18 cellular contexts compared by ENCODE assay signal in the genomic region with DNA sequence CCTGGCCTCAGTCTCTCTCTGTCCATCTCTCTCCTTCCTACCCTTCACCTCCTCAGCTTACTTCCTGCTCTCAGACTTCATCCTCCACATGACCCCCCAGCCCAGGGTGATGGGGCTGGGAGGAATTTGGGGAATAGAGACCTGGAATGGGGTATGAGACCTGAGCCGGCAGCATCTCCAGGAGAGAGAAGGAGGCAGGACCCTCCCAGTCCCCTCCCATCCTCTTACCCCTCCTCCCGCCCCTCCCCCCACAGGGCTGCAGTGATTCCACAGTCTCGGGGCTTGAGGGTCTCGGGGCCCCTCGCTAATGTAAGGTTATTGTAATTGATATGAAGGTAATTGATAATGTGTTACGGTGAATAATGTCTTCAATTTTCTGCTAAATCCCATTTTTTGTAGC.
DNase-seq lines count a peak whose midpoint lies in the region; FAIRE-seq and TF ChIP-seq lines count a peak whose summit lies in the region.
"Had no signal": no experiment of that assay in that cellular context is flagged by ENCODE, and none has a peak within 500 bp of the region (broad histone marks: within the 10 kb centered on the region; RNA-seq: fewer than 3 reads in every experiment).

No MANE protein-coding gene starts in this region.

- H2BK120ac ChIP-seq in H9 (ENCODE audit: low read depth, low read length, poor library complexity, severe bottlenecking) = no peak overlapping the region
- no peak overlapping the region for H2BK120ac ChIP-seq in H1 (replicated peaks; ENCODE audit: low read depth, low read length)

- H3K9ac ChIP-seq in H9 (ENCODE audit: extremely low read depth, insufficient read length, low read length) (no peak overlapping the region), H1 (replicated peaks in 1 of 4; ENCODE audit: extremely low read depth in 1 of 4, low read depth in 3 of 4, low read length in 3 of 4) (no peak overlapping the region)
- H3K9ac ChIP-seq: GM23248 had no signal

- DNase-seq in H9 (peak; percentile 52), H1 (ENCODE audit: low read depth in 1 of 2, low spot score in 2 of 2) (no peak), iPS-NIHi7 (ENCODE audit: extremely low spot score) (peak; percentile 70), RWPE1 (ENCODE audit: low spot score) (no peak), anterior cingulate cortex (lab: John Stamatoyannopoulos, UW) (no peak)
- no peak for DNase-seq in stimulated activated CD4-positive, alpha-beta T cell treated with anti-CD3 and anti-CD28 coated beads, Interleukin-12 subunit alpha, Interleukin-12 subunit beta, amount 100 ng/mL, for 4 hours
- DNase-seq in activated CD4-positive, alpha-beta T cell treated with anti-CD3 and anti-CD28 coated beads for 1 hour = no peak
- DNase-seq: C1 segment of cervical spinal cord; Calu3; CD4-positive, alpha-beta T cell; DMS 273 treated with DMSO at 0.1 percent for 48 hours; GM23248; HCEC 1CT; IMR-90 had no signal

- TF ChIP-seq POLR2A in H1 (IDR thresholded peaks at IDR 0.05; ENCODE audit: control extremely low read depth in 1 of 2, low read depth in 2 of 2, low read length in 2 of 2) = no peak

- H2AK5ac ChIP-seq in H9 (ENCODE audit: insufficient read length, low read length) (no peak overlapping the region), H1 (ENCODE audit: low read depth, low read length) (no peak overlapping the region)

- no peak overlapping the region for H3K14ac ChIP-seq in H9 (ENCODE audit: insufficient read depth, low read length)
- H3K14ac ChIP-seq in H1 (ENCODE audit: insufficient read length) = no peak overlapping the region

- H3T11ph ChIP-seq in H9 (ENCODE audit: low read length) = no peak overlapping the region

- H2BK12ac ChIP-seq in H9 (ENCODE audit: insufficient read length, low read depth, low read length) (no peak overlapping the region), H1 (ENCODE audit: low read depth, low read length) (peak overlapping the region; percentile 50; the same call in 1 of the 2 replicates)

- POLR2A ChIA-PET in H1 (lab: Charles Lee; ENCODE audit: partially characterized antibody) (no interaction called here), RWPE1 (lab: Yijun Ruan, JAX; ENCODE audit: low non-redundant PET) (no interaction called here)

- H4K20me1 ChIP-seq in H9 (ENCODE audit: control insufficient read depth, insufficient read depth, insufficient read length) = no peaks in the 10 kb centered on the region
- peaks cover 2 to 6% of the 10 kb centered on the region in 2 experiments for H4K20me1 ChIP-seq in H1 (replicated peaks in 1 of 2; ENCODE audit: control insufficient read depth in 1 of 2, insufficient read depth in 2 of 2, low read length in 2 of 2)

- H3K23me2 ChIP-seq in H9 (ENCODE audit: insufficient read length, low read depth, low read length, poor library complexity, severe bottlenecking) (no peaks in the 10 kb centered on the region), H1 (ENCODE audit: low read depth, low read length) (peaks cover 6% of the 10 kb centered on the region; the same call in 1 of the 2 replicates)

- H3K79me1 ChIP-seq in H9 (ENCODE audit: insufficient read depth, low read depth, low read length, poor library complexity, severe bottlenecking) (no peaks in the 10 kb centered on the region), H1 (ENCODE audit: low read depth, low read length) (no peaks in the 10 kb centered on the region)

- H3K9me3 ChIP-seq in H9 (ENCODE audit: control insufficient read depth, low read depth, low read length) (no peaks in the 10 kb centered on the region), H1 (ENCODE audit: insufficient read depth in 2 of 2, low read depth in 1 of 2, low read length in 1 of 2) (no peaks in the 10 kb centered on the region)

- H3K27me3 Mint-ChIP-seq in H9 (ENCODE audit: low read depth) = peaks cover 95% of the 10 kb centered on the region

- no peak overlapping the region for H3K23ac ChIP-seq in H9 (ENCODE audit: insufficient read length, low read depth, low read length)
- no peak overlapping the region for H3K23ac ChIP-seq in H1 (ENCODE audit: insufficient read length)

- H3K4me3 ChIP-seq in H1 (ENCODE audit: extremely low read depth in 1 of 4, insufficient read depth in 2 of 4, low read depth in 3 of 4, low read length in 4 of 4) = peak overlapping the region in 1 of 4 experiments; percentile 33; a peak in 2 of 8 replicates
- H3K4me3 ChIP-seq: GM23248 had no signal

- H2AFZ ChIP-seq in H9 (ENCODE audit: low read length) = no peak overlapping the region
- no peak overlapping the region for H2AFZ ChIP-seq in H1 (ENCODE audit: low read length)
- H2AFZ ChIP-seq: GM23248 had no signal

- H4K5ac ChIP-seq in H9 (ENCODE audit: insufficient read length, low read depth, low read length) (no peak overlapping the region), H1 (ENCODE audit: insufficient read length, low read depth, low read length) (no peak overlapping the region)

- no peak for FAIRE-seq in H1 (lab: Jason Lieb, UNC)
- FAIRE-seq: A204.1, GM12891 had no signal

- TF ChIP-seq CTCF in H9 (conservative IDR thresholded peaks at IDR 0.05) = no peak
- no peak for TF ChIP-seq CTCF in H1 (IDR thresholded peaks at IDR 0.05; ENCODE audit: control extremely low read depth in 1 of 3, insufficient read depth in 1 of 3, low read depth in 1 of 3, low read length in 3 of 3)
- no peak for TF ChIP-seq CTCF in RWPE1 (conservative IDR thresholded peaks at IDR 0.05; ENCODE audit: low read depth)

- H3K4me3 Mint-ChIP-seq in H9 = peak overlapping the region in 1 of 2 experiments; percentile 66; a peak in 2 of 5 replicates
- H3K4me3 Mint-ChIP-seq: B cell; CD4-positive, alpha-beta T cell had no signal

- no peaks in the 10 kb centered on the region; a peak in 2 of 5 replicates for H3K9me3 Mint-ChIP-seq in H9
- H3K9me3 Mint-ChIP-seq: CD4-positive, alpha-beta T cell had no signal

- no peak for TF ChIP-seq RAD21 in H1 (IDR thresholded peaks at IDR 0.05 in 1 of 2, conservative IDR thresholded peaks at IDR 0.05 in 1 of 2; ENCODE audit: low read depth in 2 of 2, low read length in 2 of 2)

- CTCF ChIA-PET in H1 (lab: Charles Lee; ENCODE audit: partially characterized antibody) (interaction anchor here (4.1 kb wide), 1 partner anchor 29 kb away, joined by 34 read pairs; no protein-coding TSS in a partner anchor), RWPE1 (lab: Yijun Ruan, JAX) (interaction anchor here (0.7 kb wide), 1 partner anchor 8 kb away, joined by 3 read pairs; no protein-coding TSS in a partner anchor)

- no peak overlapping the region for H4K8ac ChIP-seq in H9 (replicated peaks; ENCODE audit: insufficient read length, low read depth, low read length)
- H4K8ac ChIP-seq in H1 (ENCODE audit: extremely low read depth, insufficient read depth, low read length) = no peak overlapping the region; the same call in 1 of the 2 replicates

- no peaks in the 10 kb centered on the region for H3K36me3 Mint-ChIP-seq in H9 (ENCODE audit: insufficient read depth in 1 of 3, low read depth in 3 of 3)

- H4K91ac ChIP-seq in H9 (ENCODE audit: insufficient read length, low read depth, low read length) (no peak overlapping the region), H1 (replicated peaks; ENCODE audit: insufficient read length, low read length) (peak overlapping the region; percentile 72)

- peak overlapping the region; percentile 20 for H3K4me2 ChIP-seq in H9 (ENCODE audit: insufficient read depth, insufficient read length, low read length)
- peak overlapping the region; percentile 39 to 41; a peak in 3 of 4 replicates for H3K4me2 ChIP-seq in H1 (ENCODE audit: insufficient read depth in 1 of 2, low read depth in 2 of 2, low read length in 2 of 2)

- H3K27ac ChIP-seq in H9 (ENCODE audit: insufficient read length, low read depth, low read length) = no peak overlapping the region
- H3K27ac ChIP-seq in H1 (ENCODE audit: low read depth, low read length) = no peak overlapping the region
- no peak overlapping the region for H3K27ac ChIP-seq in RWPE1
- H3K27ac ChIP-seq: GM23248, HL-60 had no signal

- H3K27me3 ChIP-seq in H9 (ENCODE audit: insufficient read depth, low read length) (peaks cover 9% of the 10 kb centered on the region; the same call in 1 of the 2 replicates), H1 (replicated peaks in 1 of 4; ENCODE audit: control insufficient read depth in 3 of 4, extremely low read depth in 1 of 4, insufficient read depth in 3 of 4, low read length in 3 of 4) (peaks cover 0 to 34% (median 27%) of the 10 kb centered on the region in 4 experiments; a peak in 6 of 7 replicates)

- no peak overlapping the region for H3K18ac ChIP-seq in H9 (ENCODE audit: insufficient read length, low read depth, low read length)
- no peak overlapping the region; the same call in 1 of the 2 replicates for H3K18ac ChIP-seq in H1 (ENCODE audit: extremely low read depth, low read length)

- H3K36me3 ChIP-seq in H1 (ENCODE audit: control insufficient read depth in 2 of 4, insufficient read depth in 4 of 4, low read length in 3 of 4) = no peaks in the 10 kb centered on the region

- no peak overlapping the region for H3K56ac ChIP-seq in H9 (ENCODE audit: insufficient read length, low read depth, low read length)
- no peak overlapping the region for H3K56ac ChIP-seq in H1 (replicated peaks; ENCODE audit: insufficient read length, low read depth, low read length)

- H3K4me1 Mint-ChIP-seq in H9 = peaks cover 22 to 32% of the 10 kb centered on the region in 2 experiments

- H3K4me1 ChIP-seq in H9 (ENCODE audit: insufficient read depth, low read length) (peaks cover 5% of the 10 kb centered on the region; the same call in 1 of the 2 replicates), H1 (replicated peaks in 1 of 4; ENCODE audit: control insufficient read depth in 3 of 4, insufficient read depth in 4 of 4, low read length in 3 of 4) (peaks cover 4 to 15% (median 11%) of the 10 kb centered on the region in 4 experiments)

- H3K79me2 ChIP-seq in H9 (ENCODE audit: insufficient read depth, low read length) (no peaks in the 10 kb centered on the region), H1 (ENCODE audit: control insufficient read depth in 1 of 2, insufficient read depth in 2 of 2, low read length in 2 of 2) (no peaks in the 10 kb centered on the region)

- H3K4ac ChIP-seq in H9 (ENCODE audit: low read depth, low read length) (no peak overlapping the region), H1 (replicated peaks; ENCODE audit: insufficient read length, low read depth, low read length) (no peak overlapping the region)

- H2BK20ac ChIP-seq in H9 (ENCODE audit: low read depth, low read length, poor library complexity, severe bottlenecking) (no peak overlapping the region), H1 (ENCODE audit: low read length) (no peak overlapping the region)

- WGBS in H9 (ENCODE audit: extremely low coverage, insufficient read length, low lambda C conversion rate) = no CpG with 5 or more reads among the region's 6 CpGs
- WGBS in H1 (ENCODE audit: extremely low coverage in 1 of 2, insufficient coverage in 1 of 2, insufficient read length in 1 of 2, insufficient replicate concordance in 2 of 2, low coverage in 1 of 2, low lambda C conversion rate in 2 of 2, missing lambda C conversion rate in 1 of 2), 2 experiments = 22% methylated on average over 5 of the region's 6 CpGs; no CpG with 5 or more reads in 1 of the 2 experiments

- H2BK5ac ChIP-seq in H9 (ENCODE audit: insufficient read length, low read length) (no peak overlapping the region), H1 (ENCODE audit: low read depth, low read length) (no peak overlapping the region)

- no peak for TF ChIP-seq EP300 in H1 (IDR thresholded peaks at IDR 0.05; ENCODE audit: borderline replicate concordance in 1 of 2, low read depth in 2 of 2, low read length in 2 of 2)

- H3K27ac Mint-ChIP-seq in H9 = peak overlapping the region in 1 of 3 experiments; percentile 83; a peak in 1 of 7 replicates
- H3K27ac Mint-ChIP-seq: B cell; CD4-positive, alpha-beta T cell had no signal

- H2BK15ac ChIP-seq in H9 (ENCODE audit: low read depth, low read length) = no peak overlapping the region
- H2BK15ac ChIP-seq in H1 (ENCODE audit: low read length) = no peak overlapping the region

Comparison
In these comparisons a context has a peak if more than half of its experiments do, and no peak if none do; other contexts are left out.
1. DNase-seq: peak in H9 (single experiment) and iPS-NIHi7 (single experiment); none in H1 (0 of 2), stimulated activated CD4-positive, alpha-beta T cell treated with anti-CD3 and anti-CD28 coated beads, Interleukin-12 subunit alpha, Interleukin-12 subunit beta, amount 100 ng/mL, for 4 hours (single experiment), RWPE1 (single experiment), activated CD4-positive, alpha-beta T cell treated with anti-CD3 and anti-CD28 coated beads for 1 hour (single experiment) and anterior cingulate cortex (0 of 58).